Comparison of ENCODE assay signal across 8 cellular contexts in the genomic region with DNA sequence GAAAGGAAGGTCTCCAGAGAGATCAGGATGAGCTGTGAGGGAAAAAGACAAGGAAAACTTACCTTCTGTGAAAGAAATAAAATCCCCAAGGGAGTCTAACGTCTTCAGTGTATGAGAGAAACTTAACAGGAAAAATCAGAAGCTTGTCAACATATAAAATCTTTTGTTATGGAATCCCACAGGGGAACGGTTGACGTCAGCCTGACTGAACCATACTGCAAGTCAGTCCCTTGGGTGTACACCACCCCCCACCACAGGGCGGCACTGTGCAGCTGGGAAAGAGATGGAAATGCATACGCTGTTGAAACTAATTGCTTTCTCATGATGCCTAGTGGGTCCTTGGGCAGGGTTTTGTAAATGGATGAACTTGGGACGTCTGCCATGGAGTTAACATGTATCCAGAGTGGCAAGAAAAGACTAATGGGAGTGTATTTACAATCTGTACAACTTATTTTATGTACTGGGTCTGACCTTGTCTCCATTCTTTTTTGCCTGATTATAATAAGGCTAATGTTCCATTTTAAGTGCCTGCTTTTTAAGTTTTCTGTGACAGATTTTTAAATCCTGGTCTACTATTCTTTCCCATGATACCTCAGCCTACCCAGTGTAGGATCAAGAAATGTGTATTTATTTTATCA. TPM values are rescaled to one million over a fixed set of nuclear protein-coding genes. Genes with fewer than 3 reads are reported as not detected.
DNase-seq lines count a peak whose midpoint lies in the region; ATAC-seq, FAIRE-seq and TF ChIP-seq lines count a peak whose summit lies in the region.

No MANE protein-coding gene starts in this region.

- TF ChIP-seq RAD21 in GM12878 (IDR thresholded peaks at IDR 0.05; ENCODE audit: insufficient read depth, low read depth, low read length), result 0 out of 2 replicates have a peak, but pooled peaks have one; percentile 35

- no peak for DNase-seq in AG09309 (ENCODE audit: low read depth)
- peak; percentile 30 for DNase-seq in OCI-LY7 (ENCODE audit: low spot score)
- no peak for DNase-seq in GM12878 (ENCODE audit: low read depth, low spot score)
- no peak for DNase-seq in left lobe of liver (ENCODE audit: low spot score)
- DNase-seq in substantia nigra (lab: John Stamatoyannopoulos, UW), result peak in 30 of 49 donors; percentile 5 to 69 (median 35)

- H3K27me3 ChIP-seq in GM12878 (replicated peaks in 1 of 2; ENCODE audit: control insufficient read depth in 2 of 2, insufficient read depth in 2 of 2, low read length in 1 of 2), result no peaks in the 10 kb centered on the region

- FAIRE-seq in GM12878 (lab: Jason Lieb, UNC), result no peak

- no peaks in the 10 kb centered on the region for H3K9me2 ChIP-seq in OCI-LY7 (ENCODE audit: insufficient read depth, low read length)

- no peak overlapping the region for H3K4me3 ChIP-seq in AG09309 (ENCODE audit: control insufficient read depth, low read depth, low read length)
- H3K4me3 ChIP-seq in OCI-LY7 (ENCODE audit: low read depth, low read length, poor library complexity, severe bottlenecking), result no peak overlapping the region
- H3K4me3 ChIP-seq in GM12878, result no peak overlapping the region

- RAD21 ChIA-PET in GM12878 (lab: Charles Lee; ENCODE audit: unreplicated experiment), result no interaction called here

- H4K20me1 ChIP-seq in OCI-LY7 (ENCODE audit: insufficient read depth, low read length), result no peaks in the 10 kb centered on the region; the same call in 1 of the 2 replicates
- no peaks in the 10 kb centered on the region for H4K20me1 ChIP-seq in GM12878 (ENCODE audit: control insufficient read depth, insufficient read depth)

- no peak for TF ChIP-seq POLR2A in GM12878 (IDR thresholded peaks at IDR 0.05; ENCODE audit: low read depth, low read length)

- in situ Hi-C loops in GM12878 (cut with MboI), result no loop called here

- no peak overlapping the region for H2AFZ ChIP-seq in OCI-LY7 (ENCODE audit: low read length)
- no peak overlapping the region for H2AFZ ChIP-seq in GM12878 (ENCODE audit: control insufficient read depth, low read depth, low read length)

- ATAC-seq in GM18498 (IDR thresholded peaks at IDR 0.05; ENCODE audit: unreplicated experiment), result peak; percentile 69
- ATAC-seq in HG03575 (IDR thresholded peaks at IDR 0.05; ENCODE audit: extremely low read depth, insufficient number of reproducible peaks, low FRiP score, unreplicated experiment), result peak; percentile 68
- peak; percentile 88 for ATAC-seq in GM12878
- peak; percentile 60 for ATAC-seq in left lobe of liver
- no peak for ATAC-seq in GM18519 (IDR thresholded peaks at IDR 0.05; ENCODE audit: low FRiP score, unreplicated experiment)

- no peaks in the 10 kb centered on the region for H3K79me2 ChIP-seq in OCI-LY7 (ENCODE audit: insufficient read depth, low read depth, low read length)
- H3K79me2 ChIP-seq in GM12878 (ENCODE audit: control insufficient read depth, insufficient read depth, low read length), result no peaks in the 10 kb centered on the region

- H3K36me3 ChIP-seq in OCI-LY7 (ENCODE audit: insufficient read depth, low read length), result peaks cover 96% of the 10 kb centered on the region
- peaks cover 16% of the 10 kb centered on the region in 2 experiments; a peak in 3 of 4 replicates for H3K36me3 ChIP-seq in GM12878 (ENCODE audit: control insufficient read depth in 2 of 2, insufficient read depth in 2 of 2, low read length in 1 of 2)

- SMC1A ChIA-PET in GM12878 (lab: Charles Lee; ENCODE audit: uncharacterized antibody, unreplicated experiment), result no interaction called here

- no peak overlapping the region for H3K9ac ChIP-seq in GM12878 (ENCODE audit: control insufficient read depth, insufficient read depth, low read length)

- WGBS in GM12878 (ENCODE audit: insufficient coverage, insufficient replicate concordance, low lambda C conversion rate, missing lambda C conversion rate), result 48% methylated on average over 6 of the region's 6 CpGs

- POLR2A ChIA-PET in OCI-LY7 (lab: Charles Lee), result no interaction called here
- POLR2A ChIA-PET in GM12878 (lab: Charles Lee), result interaction anchor here (1.4 kb wide), 1 partner anchor 10 kb away, joined by 3 read pairs; no protein-coding TSS in a partner anchor

- CTCF ChIA-PET in OCI-LY7 (lab: Charles Lee; ENCODE audit: unreplicated experiment), result no interaction called here
- CTCF ChIA-PET in GM12878 (lab: Yijun Ruan, JAX), result interaction anchor here (0.6 to 4.0 kb wide), 10 partner anchors 9 to 470 kb away, joined by 3 to 20 read pairs (median 4); no protein-coding TSS in a partner anchor

- no peak for TF ChIP-seq EP300 in GM12878 (IDR thresholded peaks at IDR 0.05; ENCODE audit: borderline replicate concordance in 1 of 2, control insufficient read depth in 1 of 2, low read depth in 2 of 2, low read length in 2 of 2)

- H3K4me1 ChIP-seq in OCI-LY7 (ENCODE audit: insufficient read depth, low read length, poor library complexity, severe bottlenecking) (no peaks in the 10 kb centered on the region), GM12878 (ENCODE audit: control insufficient read depth, insufficient read depth, low read length) (no peaks in the 10 kb centered on the region)

- TF ChIP-seq CTCF in AG09309 (IDR thresholded peaks at IDR 0.05; ENCODE audit: control insufficient read depth, insufficient read depth, low read depth, low read length, missing control alignments), result peak; percentile 63
- TF ChIP-seq CTCF in OCI-LY7 (conservative IDR thresholded peaks at IDR 0.05; ENCODE audit: low read length), result peak; percentile 76
- TF ChIP-seq CTCF in GM12878 (IDR thresholded peaks at IDR 0.05 in 2 of 3, conservative IDR thresholded peaks at IDR 0.05 in 1 of 3; ENCODE audit: control insufficient read depth in 2 of 3, extremely low read depth in 1 of 3, insufficient read depth in 1 of 3, low read depth in 3 of 3, low read length in 3 of 3), result peak; percentile 57 to 66 (median 65)

- H3K9me3 ChIP-seq in OCI-LY7 (ENCODE audit: low read length), result no peaks in the 10 kb centered on the region
- no peaks in the 10 kb centered on the region for H3K9me3 ChIP-seq in GM12878 (replicated peaks; ENCODE audit: control insufficient read depth, insufficient read depth, low read length)

- H3K4me2 ChIP-seq in OCI-LY7 (ENCODE audit: low read length) (no peak overlapping the region), GM12878 (ENCODE audit: control insufficient read depth, insufficient read depth) (no peak overlapping the region)

- intact Hi-C loops in OCI-LY7 (cut with micrococcal nuclease; ENCODE audit: unreplicated experiment), result no loop called here
- intact Hi-C loops in GM12878 (cut with micrococcal nuclease; ENCODE audit: unreplicated experiment), result no loop called here

- H3K27ac ChIP-seq in OCI-LY7 (ENCODE audit: low read depth, low read length, poor library complexity, severe bottlenecking) (no peak overlapping the region), GM12878 (ENCODE audit: control insufficient read depth, insufficient read depth) (no peak overlapping the region), substantia nigra (ENCODE audit: low read depth, low read length, poor library complexity, severe bottlenecking) (no peak overlapping the region)

- BruUV-seq in OCI-LY7 (replicated peaks; lab: Mats Ljungman, UMichigan) (no TSS peak), GM12878 (replicated peaks; lab: Mats Ljungman, UMichigan) (no TSS peak)

TF ChIP-seq in GM12878, 131 proteins besides CTCF, POLR2A, EP300 and RAD21:
- TF ChIP-seq POU2F2 (IDR thresholded peaks at IDR 0.05; ENCODE audit: borderline replicate concordance, low read depth, low read length) (0 out of 3 replicates have a peak, but pooled peaks have one; percentile 37), MEF2B (IDR thresholded peaks at IDR 0.05; ENCODE audit: partially characterized antibody, poor library complexity, severe bottlenecking) (peak; percentile 10), SMAD1 (IDR thresholded peaks at IDR 0.05; ENCODE audit: low read depth, partially characterized antibody) (no peak)

RNA-seq across cellular contexts. Expression of a gene that starts 22.7 kb away (rescaled TPM):
- total RNA-seq in OCI-LY7 (2014; rRNA removed; shearing (Covaris generic)), result 10.4 and 12.8 TPM in 2 replicates
- total RNA-seq in OCI-LY7 (2022) (8.4 and 10.5 TPM in 2 replicates), GM12878 (2014; rRNA removed) (8.9 and 9.0 TPM in 2 replicates), GM12878 (2014; rRNA removed; fragmentation: Illumina TruSeq; extraction: Trizol) (10.2 and 10.6 TPM in 2 replicates), GM12878 (2021) (6.5 and 7.4 TPM in 2 replicates), left lobe of liver (3.7 TPM)
- total RNA-seq in GM12878 (2013; cell fraction: nucleolus; rRNA removed), result 35.9 and 38.6 TPM in 2 replicates
- polyA plus RNA-seq in GM12878 (2011; ENCODE audit: low read depth), result 2.9 TPM
- polyA plus RNA-seq in GM12878 (2011; rRNA removed) (13.3 and 14.8 TPM in 2 replicates), GM12878 (2014; fragmentation: Illumina TruSeq; extraction: Trizol) (9.4 and 10.8 TPM in 2 replicates), GM12878 (2014; fragmentation: Nextera tagmentation; extraction: Ambion mirVana) (1 to 10 TPM; 3.0 TPM), GM12878 (2014; rRNA removed) (5.0 and 6.2 TPM in 2 replicates), GM12878 (2016; fragmentation: Nextera tagmentation; extraction: Ambion mirVana) (1 to 10 TPM; 7.9 to 9.4 TPM)
- 7.4 TPM in 2 replicates for polyA plus RNA-seq in GM12878 (2011; cell fraction: cytosol; rRNA removed)
- 12.4 and 13.0 TPM in 2 replicates for polyA plus RNA-seq in GM12878 (2011; cell fraction: nucleus; rRNA removed)
- polyA plus RNA-seq in GM12878 (2012), result 3.9 and 4.5 TPM in 2 replicates
- 15.6 and 17.8 TPM in 2 replicates for polyA minus RNA-seq in GM12878 (2011; rRNA and poly(A)+ RNA removed)
- 3.8 and 3.9 TPM in 2 replicates for polyA minus RNA-seq in GM12878 (2011; cell fraction: cytosol; rRNA and poly(A)+ RNA removed)
- polyA minus RNA-seq in GM12878 (2011; cell fraction: nucleus; rRNA and poly(A)+ RNA removed), result 17.8 and 22.8 TPM in 2 replicates

RNA-seq across cellular contexts. Expression of a gene that starts 44.5 kb away (rescaled TPM):
- total RNA-seq in OCI-LY7 (2014; rRNA removed; shearing (Covaris generic)), result not detected in 2 replicates
- total RNA-seq in OCI-LY7 (2022), result not detected in 2 replicates
- total RNA-seq in GM12878 (2013; cell fraction: nucleolus; rRNA removed), result not detected in 2 replicates
- total RNA-seq in GM12878 (2014; rRNA removed), result 0.05 TPM in 1 of 2 replicates, not detected in the other
- 0.04 and 0.09 TPM in 2 replicates for total RNA-seq in GM12878 (2014; rRNA removed; fragmentation: Illumina TruSeq; extraction: Trizol)
- total RNA-seq in GM12878 (2021), result 0.10 and 0.21 TPM in 2 replicates
- 0.20 TPM for polyA plus RNA-seq in GM12878 (2011; ENCODE audit: low read depth)
- 0.46 and 0.50 TPM in 2 replicates for polyA plus RNA-seq in GM12878 (2011; rRNA removed)
- polyA plus RNA-seq in GM12878 (2011; cell fraction: cytosol; rRNA removed), result 0.23 and 0.37 TPM in 2 replicates
- 0.27 and 0.53 TPM in 2 replicates for polyA plus RNA-seq in GM12878 (2011; cell fraction: nucleus; rRNA removed)
- 0.24 and 0.35 TPM in 2 replicates for polyA plus RNA-seq in GM12878 (2012)
- polyA plus RNA-seq in GM12878 (2014; fragmentation: Illumina TruSeq; extraction: Trizol), result 0.12 and 0.30 TPM in 2 replicates
- polyA plus RNA-seq in GM12878 (2014; fragmentation: Nextera tagmentation; extraction: Ambion mirVana), result under 1 TPM; 0.04 to 0.05 TPM
- polyA plus RNA-seq in GM12878 (2014; rRNA removed), result 0.11 and 0.22 TPM in 2 replicates
- under 1 TPM; 0.06 to 0.09 TPM for polyA plus RNA-seq in GM12878 (2016; fragmentation: Nextera tagmentation; extraction: Ambion mirVana)
- polyA minus RNA-seq in GM12878 (2011; rRNA and poly(A)+ RNA removed), result 0.66 and 0.67 TPM in 2 replicates
- polyA minus RNA-seq in GM12878 (2011; cell fraction: cytosol; rRNA and poly(A)+ RNA removed), result 1.3 TPM in 1 of 2 replicates, not detected in the other
- 0.10 TPM in 1 of 2 replicates, not detected in the other for polyA minus RNA-seq in GM12878 (2011; cell fraction: nucleus; rRNA and poly(A)+ RNA removed)
- total RNA-seq in left lobe of liver, result 30.0 TPM

Comparison
In these comparisons a context has a peak if more than half of its experiments do, and no peak if none do; other contexts are left out.
1. DNase-seq: peak in OCI-LY7 (single experiment) and substantia nigra (30 of 49); none in AG09309 (single experiment), GM12878 (single experiment) and left lobe of liver (single experiment).
2. RNA of a gene that starts 44.5 kb away (total RNA-seq): 30.0 TPM in left lobe of liver (single experiment); not detected in OCI-LY7 and 0.04 to 0.21 TPM in GM12878; every median in the first group is over 10 times any median in the second.
3. Peak in every context shown above with its lines, with median percentiles within 50 percentile points of each other: CTCF ChIP-seq.